Comparison of ENCODE assay signal across 15 cellular contexts in genomic region chr20:25239387-25240370, GRCh38. TPM values are rescaled to one million over a fixed set of nuclear protein-coding genes. Genes with fewer than 3 reads are reported as not detected.
DNase-seq lines count a peak whose midpoint lies in the region; ATAC-seq, FAIRE-seq and TF ChIP-seq lines count a peak whose summit lies in the region.
"Had no signal": no experiment of that assay in that cellular context is flagged by ENCODE, and none has a peak within 500 bp of the region (broad histone marks: within the 10 kb centered on the region; RNA-seq: fewer than 3 reads in every experiment).

No MANE protein-coding gene starts in this region.

- intact Hi-C loops in thyroid gland (cut with DNase I) = loop anchor here (2.0 to 10.0 kb wide), 2 partner anchors 55 to 71 kb away; no protein-coding TSS in a partner anchor

- H3K9me3 Mint-ChIP-seq in nephron progenitor cell = peaks cover 8% of the 10 kb centered on the region
- H3K9me3 Mint-ChIP-seq: activated B cell treated with CpG ODN at 0.5 μM for 24 hours had no signal

- H3K4me1 ChIP-seq in HEK293 (ENCODE audit: control insufficient read depth, insufficient read depth, low read length) (peaks cover 6% of the 10 kb centered on the region), mesenchymal stem cell (ENCODE audit: control insufficient read depth, insufficient read depth, low read depth, low read length) (peaks cover 40% of the 10 kb centered on the region), thyroid gland (peaks cover 0 to 17% of the 10 kb centered on the region in 2 donors)

- peak overlapping the region in 1 of 2 experiments; percentile 98 for H2BK12ac ChIP-seq in mesenchymal stem cell (ENCODE audit: low read length in 2 of 2)

- ATAC-seq in GM18858 (IDR thresholded peaks at IDR 0.05; ENCODE audit: unreplicated experiment) = peak; percentile 73
- no peak for ATAC-seq in SK-N-SH treated with all-trans-retinoic acid at 6 μM for 48 hours
- ATAC-seq: psoas muscle had no signal

- TF ChIP-seq CTCF in HEK293 (tag by site-specific recombination; IDR thresholded peaks at IDR 0.05) (no peak), nephron progenitor cell (IDR thresholded peaks at IDR 0.05) (no peak), thyroid gland (IDR thresholded peaks at IDR 0.05) (no peak)

- H3K4me2 ChIP-seq in mesenchymal stem cell (ENCODE audit: low read length, poor library complexity, severe bottlenecking) = no peak overlapping the region

- H3K14ac ChIP-seq in mesenchymal stem cell (ENCODE audit: low read length in 2 of 2) = peak overlapping the region in 1 of 2 experiments; percentile 83

- peak; percentile 56 for DNase-seq in RCC 7860 (ENCODE audit: low spot score)
- no peak for DNase-seq in mesenchymal stem cell
- DNase-seq in nephron progenitor cell = no peak
- no peak for DNase-seq in thyroid gland
- no peak for DNase-seq in activated CD4-positive, alpha-beta T cell treated with anti-CD3 and anti-CD28 coated beads for 48 hours
- DNase-seq: activated B cell treated with CpG ODN at 0.5 μM for 24 hours; activated gamma-delta T cell treated with Interleukin-2 at 50 U/mL for 16 hours; esophagus squamous epithelium; NCI-H1092 treated with DMSO at 0.1 percent for 48 hours; NCI-H748 treated with DMSO at 0.1 percent for 48 hours; psoas muscle; stimulated activated CD4-positive, alpha-beta T cell treated with anti-CD3 and anti-CD28 coated beads, Interleukin-4, amount 100 ng/mL, for 4 hours had no signal

- no peak overlapping the region for H3K4me3 Mint-ChIP-seq in nephron progenitor cell
- H3K4me3 Mint-ChIP-seq: activated B cell treated with CpG ODN at 0.5 μM for 24 hours had no signal

- H3K27me3 Mint-ChIP-seq in nephron progenitor cell (ENCODE audit: low read depth, poor library complexity) = peaks cover 23% of the 10 kb centered on the region

- no peak overlapping the region for H2AFZ ChIP-seq in mesenchymal stem cell (ENCODE audit: low read depth, low read length)

- H3K18ac ChIP-seq in mesenchymal stem cell (ENCODE audit: low read depth in 1 of 2, low read length in 2 of 2) = peak overlapping the region; percentile 34 to 59

- POLR2A ChIA-PET in HEK293 (lab: Yijun Ruan, JAX) = interaction anchor here (1.3 kb wide), 1 partner anchor 8 kb away, joined by 4 read pairs; the partner anchor contains the start of gene PYGB

- peaks cover 5% of the 10 kb centered on the region for H3K36me3 Mint-ChIP-seq in nephron progenitor cell (ENCODE audit: low read depth)

- FAIRE-seq in RCC 7860 (lab: Jason Lieb, UNC) = no peak

- no peak for TF ChIP-seq POLR2A in thyroid gland (IDR thresholded peaks at IDR 0.05)

- H3K4me1 Mint-ChIP-seq in nephron progenitor cell = peaks cover 15% of the 10 kb centered on the region
- H3K4me1 Mint-ChIP-seq: activated B cell treated with CpG ODN at 0.5 μM for 24 hours had no signal

- no peak overlapping the region for H2BK120ac ChIP-seq in mesenchymal stem cell (ENCODE audit: low read depth, low read length)

- H3K9me3 ChIP-seq in HEK293 (ENCODE audit: control insufficient read depth, insufficient read depth, low read depth, low read length) (no peaks in the 10 kb centered on the region), mesenchymal stem cell (ENCODE audit: control insufficient read depth, low read length) (no peaks in the 10 kb centered on the region), thyroid gland (no peaks in the 10 kb centered on the region)
- H3K9me3 ChIP-seq: esophagus squamous epithelium had no signal

- H3K4ac ChIP-seq in mesenchymal stem cell (ENCODE audit: low read depth in 1 of 2, low read length in 2 of 2) = peak overlapping the region in 1 of 2 experiments; percentile 56

- no peak overlapping the region for H2BK15ac ChIP-seq in mesenchymal stem cell (ENCODE audit: low read depth, poor library complexity, severe bottlenecking)

- H4K8ac ChIP-seq in mesenchymal stem cell (ENCODE audit: low read length) = peak overlapping the region; percentile 35

- H3K27ac ChIP-seq in HEK293 (ENCODE audit: extremely low read depth, low read depth, low read length) = no peak overlapping the region
- H3K27ac ChIP-seq in mesenchymal stem cell (ENCODE audit: low read length, poor library complexity, severe bottlenecking) = peak overlapping the region; percentile 24
- no peak overlapping the region for H3K27ac ChIP-seq in thyroid gland
- H3K27ac ChIP-seq: psoas muscle had no signal

- H3K4me3 ChIP-seq in HEK293 (ENCODE audit: low read depth, low read length) (no peak overlapping the region), mesenchymal stem cell (ENCODE audit: insufficient read depth in 1 of 2, low read depth in 1 of 2, low read length in 2 of 2) (no peak overlapping the region), thyroid gland (replicated peaks in 1 of 3) (no peak overlapping the region)
- H3K4me3 ChIP-seq: esophagus squamous epithelium, psoas muscle had no signal

- peak overlapping the region; percentile 59 for H2BK5ac ChIP-seq in mesenchymal stem cell (ENCODE audit: low read depth, low read length, poor library complexity, severe bottlenecking)

- H3K36me3 ChIP-seq in HEK293 (ENCODE audit: control insufficient read depth in 2 of 2, insufficient read depth in 1 of 2, low read length in 2 of 2) (no peaks in the 10 kb centered on the region), mesenchymal stem cell (ENCODE audit: control insufficient read depth in 1 of 2, insufficient read depth in 2 of 2, low read depth in 1 of 2, low read length in 2 of 2) (no peaks in the 10 kb centered on the region), thyroid gland (no peaks in the 10 kb centered on the region)
- H3K36me3 ChIP-seq: esophagus squamous epithelium had no signal

- peaks cover 4% of the 10 kb centered on the region for H3K79me1 ChIP-seq in mesenchymal stem cell (replicated peaks; ENCODE audit: low read length, poor library complexity, severe bottlenecking)

- H3K23ac ChIP-seq in mesenchymal stem cell (ENCODE audit: low read length in 2 of 2) = peak overlapping the region in 1 of 2 experiments; percentile 63

- H4K91ac ChIP-seq in mesenchymal stem cell (ENCODE audit: low read length) = peak overlapping the region; percentile 80

- H3K9ac ChIP-seq in mesenchymal stem cell (ENCODE audit: low read length) = no peak overlapping the region

- H3K27ac Mint-ChIP-seq in nephron progenitor cell = no peak overlapping the region
- H3K27ac Mint-ChIP-seq: activated B cell treated with CpG ODN at 0.5 μM for 24 hours had no signal

- CTCF ChIA-PET in HEK293 (lab: Yijun Ruan, JAX) = no interaction called here

- 93% methylated on average over 17 of the region's 19 CpGs for WGBS in mesenchymal stem cell
- WGBS in thyroid gland, 2 donors = 88 to 94% methylated on average over 15 to 17 of the region's 19 CpGs

- H3K27me3 ChIP-seq in mesenchymal stem cell (ENCODE audit: control insufficient read depth in 1 of 2, insufficient read depth in 1 of 2, low read length in 2 of 2) (no peaks in the 10 kb centered on the region), thyroid gland (no peaks in the 10 kb centered on the region)
- H3K27me3 ChIP-seq: esophagus squamous epithelium had no signal

- peak overlapping the region; percentile 96 for H2AK5ac ChIP-seq in mesenchymal stem cell (ENCODE audit: low read length, severe bottlenecking)

TF ChIP-seq in HEK293, 187 proteins besides CTCF, POLR2A, EP300 and RAD21 (continues in another document):
- TF ChIP-seq ZNF146 (tag by site-specific recombination; IDR thresholded peaks at IDR 0.05) = no peak
- peak; percentile 18; the same call in 1 of the 2 replicates for TF ChIP-seq ZFHX2 (tag by site-specific recombination; conservative IDR thresholded peaks at IDR 0.05)
- TF ChIP-seq ZNF114 (tag by site-specific recombination; IDR thresholded peaks at IDR 0.05) = no peak
- 0 out of 2 replicates have a peak, but pooled peaks have one; percentile 19 for TF ChIP-seq EGR2 (tag by site-specific recombination; IDR thresholded peaks at IDR 0.05; ENCODE audit: low read depth)
- TF ChIP-seq ZNF24 (tag by site-specific recombination; IDR thresholded peaks at IDR 0.05) = no peak
- no peak for TF ChIP-seq ZNF555 (tag by site-specific recombination; conservative IDR thresholded peaks at IDR 0.05)
- no peak for TF ChIP-seq SP3 (tag by site-specific recombination; IDR thresholded peaks at IDR 0.05)

TF ChIP-seq in SK-N-SH treated with all-trans-retinoic acid at 6 μM for 48 hours, 23 proteins besides CTCF, POLR2A, EP300 and RAD21 (continues in another document):
- TF ChIP-seq ZNF565 (CRISPR knock-in tag; conservative IDR thresholded peaks at IDR 0.05; ENCODE audit: low read depth) = no peak
- TF ChIP-seq ZNF8 (CRISPR knock-in tag; IDR thresholded peaks at IDR 0.05) = no peak
- TF ChIP-seq ESRRG (CRISPR knock-in tag; IDR thresholded peaks at IDR 0.05) = no peak
- TF ChIP-seq TOX (CRISPR knock-in tag; IDR thresholded peaks at IDR 0.05; ENCODE audit: borderline replicate concordance) = no peak
- no peak for TF ChIP-seq SNAI2 (CRISPR knock-in tag; IDR thresholded peaks at IDR 0.05)
- TF ChIP-seq ARNTL (CRISPR knock-in tag; IDR thresholded peaks at IDR 0.05; ENCODE audit: borderline replicate concordance, low read depth) = no peak
- TF ChIP-seq POU6F1 (CRISPR knock-in tag; IDR thresholded peaks at IDR 0.05; ENCODE audit: borderline replicate concordance, low read depth) = no peak
- no peak for TF ChIP-seq PPARA (CRISPR knock-in tag; IDR thresholded peaks at IDR 0.05; ENCODE audit: borderline replicate concordance)

RNA-seq across cellular contexts. Expression of gene PYGB, which starts 8.2 kb away (rescaled TPM):
- polyA plus RNA-seq in mesenchymal stem cell (2013, experiment 1 of 2) = 50.3 TPM
- polyA plus RNA-seq in mesenchymal stem cell (2013, experiment 2 of 2) = 48.3 TPM
- 100 to 1,000 TPM in 1 of 4 donors, 10 to 100 TPM in 3; 83.2 to 141 (median 94.6) TPM for total RNA-seq in thyroid gland

RNA-seq across cellular contexts. Expression of gene ENTPD6, which starts 44.2 kb away (rescaled TPM):
- 29.8 TPM for polyA plus RNA-seq in mesenchymal stem cell (2013, experiment 1 of 2)
- 27.3 TPM for polyA plus RNA-seq in mesenchymal stem cell (2013, experiment 2 of 2)
- total RNA-seq in thyroid gland = 10 to 100 TPM; 51.6 to 75.6 (median 64.9) TPM
